34 cellular contexts compared by ENCODE assay signal in the genomic region with DNA sequence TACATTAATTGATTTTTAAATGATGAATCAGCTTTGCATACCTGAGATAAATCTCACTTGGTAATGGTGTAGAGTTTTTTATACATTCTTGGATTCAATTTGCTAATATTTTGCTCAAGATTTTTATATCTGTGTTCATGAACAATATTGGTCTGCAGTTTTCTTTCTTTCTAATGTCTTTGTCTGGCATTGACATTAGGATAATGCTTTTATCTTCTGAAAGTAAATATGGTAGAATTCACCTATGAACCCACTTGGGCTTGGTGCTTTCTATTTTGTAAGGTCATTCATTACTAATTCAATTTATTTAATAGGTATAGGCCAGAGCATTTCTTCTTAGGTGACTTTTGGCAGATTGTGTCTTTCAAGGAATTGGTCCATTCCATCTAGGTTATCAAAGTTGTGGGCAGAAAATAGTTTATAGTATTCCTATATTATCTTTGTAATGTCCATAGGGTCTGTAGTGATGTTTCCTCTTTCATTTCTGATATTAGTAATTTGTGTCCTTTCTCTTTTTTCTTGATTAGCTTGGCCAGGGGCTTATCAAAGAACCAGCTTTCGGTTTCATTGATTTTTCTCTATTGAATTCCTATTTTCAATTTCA. TPM values are rescaled to one million over a fixed set of nuclear protein-coding genes. Genes with fewer than 3 reads are reported as not detected.
"Had no signal": no experiment of that assay in that cellular context is flagged by ENCODE, and none has a peak within 500 bp of the region (broad histone marks: within the 10 kb centered on the region; RNA-seq: fewer than 3 reads in every experiment).

No MANE protein-coding gene starts in this region.

- H2AFZ ChIP-seq: neural progenitor cell, parathyroid adenoma had no signal

- DNase-seq: naive thymus-derived CD4-positive, alpha-beta T cell; natural killer cell; occipital lobe; ovary; posterior cingulate gyrus; psoas muscle; right cardiac atrium; spleen; stimulated activated CD4-positive, alpha-beta T cell treated with anti-CD3 and anti-CD28 coated beads, Interleukin-12 subunit alpha, Interleukin-12 subunit beta, amount 100 ng/mL, for 4 hours; stimulated activated CD4-positive, alpha-beta T cell treated with anti-CD3 and anti-CD28 coated beads, Interleukin-1b, Interleukin-23, amount 100 ng/mL, for 48 hours; stimulated activated CD4-positive, alpha-beta T cell treated with anti-CD3 and anti-CD28 coated beads, Interleukin-4, amount 100 ng/mL, for 1 hour; stimulated activated CD4-positive, alpha-beta T cell treated with anti-CD3 and anti-CD28 coated beads, Interleukin-4, amount 100 ng/mL, for 4 hours; stimulated activated CD8-positive, alpha-beta memory T cell treated with anti-CD3 and anti-CD28 coated beads, Interleukin-4, amount 100 ng/mL, for 48 hours; stimulated activated naive CD4-positive, alpha-beta T cell; stimulated activated naive CD8-positive, alpha-beta T cell treated with anti-CD3 and anti-CD28 coated beads, Interleukin-15, amount 100 ng/mL, for 72 hours; stimulated activated naive CD8-positive, alpha-beta T cell treated with anti-CD3 and anti-CD28 coated beads, Interleukin-15, Interleukin-2, amounts not matched to agents 100 U/mL and 50 U/mL, for 24 hours; thyroid gland; trophoblast cell; upper lobe of left lung had no signal

- H3K27ac ChIP-seq: neural progenitor cell, ovary, parathyroid adenoma, psoas muscle, skin epidermis, spleen, thoracic aorta, thyroid gland, tibial nerve, upper lobe of left lung, vagina had no signal

- H3K79me2 ChIP-seq: parathyroid adenoma had no signal

- H3K9ac ChIP-seq: neural progenitor cell, parathyroid adenoma had no signal

- H3K4me2 ChIP-seq: neural progenitor cell, smooth muscle cell had no signal

- FAIRE-seq: urothelium cell line had no signal

- H3K27me3 ChIP-seq: ovary, thyroid gland, upper lobe of left lung, vagina had no signal

- H3K36me3 ChIP-seq: ovary, spleen, thoracic aorta, thyroid gland, tibial nerve, upper lobe of left lung, vagina had no signal

- H3K4me1 ChIP-seq: neural progenitor cell, parathyroid adenoma, psoas muscle, spleen, thyroid gland, tibial nerve, upper lobe of left lung, vagina had no signal

- H3K9me3 ChIP-seq: ovary, thyroid gland, vagina had no signal

- H3K4me3 ChIP-seq: neural progenitor cell, ovary, psoas muscle, skin epidermis, smooth muscle cell, spleen, thoracic aorta, thyroid gland, tibial nerve, upper lobe of left lung, vagina had no signal

- ATAC-seq: naive thymus-derived CD4-positive, alpha-beta T cell; natural killer cell; psoas muscle; right cardiac atrium; sciatic nerve; stimulated activated memory B cell treated with anti-CD40 and anti-IgM and Interleukin-4, amounts not matched to agents 10 μg/mL and 1 μg/mL and 100 μg/mL, for 72 hours; stimulated activated naive CD8-positive, alpha-beta T cell treated with anti-CD3 and anti-CD28 coated beads, Interleukin-15, amount 100 ng/mL, for 72 hours; stimulated activated naive CD8-positive, alpha-beta T cell treated with anti-CD3 and anti-CD28 coated beads, Interleukin-15, Interleukin-2, amounts not matched to agents 100 U/mL and 50 U/mL, for 24 hours had no signal

RNA-seq across cellular contexts. Expression of gene NACA2, which starts 45.6 kb away (rescaled TPM):
- total RNA-seq: naive thymus-derived CD4-positive, alpha-beta T cell; natural killer cell; occipital lobe; ovary; progenitor cell of endocrine pancreas; psoas muscle; renal cortical epithelial cell; right cardiac atrium; sciatic nerve; smooth muscle cell; spleen; temporal lobe; thoracic aorta; thyroid gland; tibial nerve; upper lobe of left lung; ureter; vagina had no signal
- polyA plus RNA-seq: naive thymus-derived CD4-positive, alpha-beta T cell; neural cell; ovary; right cardiac atrium; smooth muscle cell had no signal
